9 cellular contexts compared by ENCODE assay signal in genomic region chr18:79791141-79791972, GRCh38. TPM values are rescaled to one million over a fixed set of nuclear protein-coding genes. Genes with fewer than 3 reads are reported as not detected.
DNase-seq lines count a peak whose midpoint lies in the region; ATAC-seq, FAIRE-seq and TF ChIP-seq lines count a peak whose summit lies in the region.
"Had no signal": no experiment of that assay in that cellular context is flagged by ENCODE, and none has a peak within 500 bp of the region (broad histone marks: within the 10 kb centered on the region; RNA-seq: fewer than 3 reads in every experiment).

No MANE protein-coding gene starts in this region.

- no peak overlapping the region for H3K27ac Mint-ChIP-seq in activated CD4-positive, alpha-beta T cell treated with anti-CD3 and anti-CD28 coated beads, Interleukin-2, amount 10 ng/mL, durations not matched to agents 7 days and 5 days

- peak; percentile 66 for ATAC-seq in sciatic nerve
- ATAC-seq in HG03159 (IDR thresholded peaks at IDR 0.05; ENCODE audit: unreplicated experiment), result no peak

- FAIRE-seq in GM12891 (lab: Jason Lieb, UNC) (peak; percentile 68), RCC 7860 (lab: Jason Lieb, UNC) (peak; percentile 63)
- FAIRE-seq: endothelial cell of umbilical vein had no signal

- H3K27me3 ChIP-seq in fibroblast of lung (ENCODE audit: control insufficient read depth, insufficient read depth, low read length), result peaks cover 10% of the 10 kb centered on the region

- peak overlapping the region; percentile 91 for H3K4me2 ChIP-seq in fibroblast of lung (ENCODE audit: extremely low read depth, insufficient read depth, low read length)

- no peaks in the 10 kb centered on the region for H3K9me3 ChIP-seq in fibroblast of lung (ENCODE audit: control insufficient read depth, insufficient read depth, low read depth, low read length)

- H3K4me3 Mint-ChIP-seq in activated CD4-positive, alpha-beta T cell treated with anti-CD3 and anti-CD28 coated beads, Interleukin-2, amount 10 ng/mL, durations not matched to agents 7 days and 5 days, result no peak overlapping the region

- CTCF ChIA-PET in activated CD4-positive, alpha-beta T cell treated with anti-CD3 and anti-CD28 coated beads, Interleukin-2, amount 10 ng/mL, durations not matched to agents 7 days and 5 days (lab: Charles Lee), result interaction anchor here (1.6 kb wide), 1 partner anchor 15 kb away, joined by 3 read pairs; no protein-coding TSS in a partner anchor

- no peak for TF ChIP-seq POLR2A in GM12891 (IDR thresholded peaks at IDR 0.05; ENCODE audit: low read depth, low read length)

- H3K36me3 ChIP-seq in fibroblast of lung (ENCODE audit: control insufficient read depth, insufficient read depth, low read length), result no peaks in the 10 kb centered on the region

- H3K4me1 Mint-ChIP-seq in activated CD4-positive, alpha-beta T cell treated with anti-CD3 and anti-CD28 coated beads, Interleukin-2, amount 10 ng/mL, durations not matched to agents 7 days and 5 days, result peaks cover 6% of the 10 kb centered on the region

- peak overlapping the region; percentile 13 to 39 (median 17) for H3K4me3 ChIP-seq in fibroblast of lung (replicated peaks in 1 of 4; ENCODE audit: control extremely low read depth in 1 of 4, insufficient read depth in 1 of 4, low read depth in 3 of 4, low read length in 4 of 4)

- H3K9ac ChIP-seq in fibroblast of lung (ENCODE audit: insufficient read depth, low read length), result peak overlapping the region; percentile 62

- DNase-seq in GM12891 (ENCODE audit: insufficient read length, low spot score) (no peak), RCC 7860 (ENCODE audit: low spot score) (peak; percentile 86), fibroblast of lung (ENCODE audit: low read depth in 2 of 2) (peak; percentile 97 to 98), sciatic nerve (ENCODE audit: low spot score) (peak; percentile 56), NAMALWA (ENCODE audit: low spot score) (no peak), globus pallidus (ENCODE audit: low spot score) (no peak)
- DNase-seq in activated CD4-positive, alpha-beta T cell treated with anti-CD3 and anti-CD28 coated beads, Interleukin-2, amount 10 ng/mL, durations not matched to agents 7 days and 5 days, result no peak

- no peak overlapping the region for H2AFZ ChIP-seq in fibroblast of lung (ENCODE audit: low read length)

- H3K27ac ChIP-seq in fibroblast of lung (ENCODE audit: insufficient read depth, low read length), result peak overlapping the region; percentile 97

- H3K79me2 ChIP-seq in fibroblast of lung (ENCODE audit: control insufficient read depth, insufficient read depth, low read length), result no peaks in the 10 kb centered on the region

- H4K20me1 ChIP-seq in fibroblast of lung (ENCODE audit: control insufficient read depth, extremely low read depth, insufficient read depth, low read length), result no peaks in the 10 kb centered on the region

- H3K27me3 Mint-ChIP-seq in activated CD4-positive, alpha-beta T cell treated with anti-CD3 and anti-CD28 coated beads, Interleukin-2, amount 10 ng/mL, durations not matched to agents 7 days and 5 days, result peaks cover 51% of the 10 kb centered on the region

- H3K4me1 ChIP-seq in fibroblast of lung (ENCODE audit: control insufficient read depth, extremely low read depth, insufficient read depth, low read length), result peaks cover 13% of the 10 kb centered on the region

- intact Hi-C loops in sciatic nerve (cut with DNase I), result no loop called here

- TF ChIP-seq CTCF in fibroblast of lung (conservative IDR thresholded peaks at IDR 0.05 in 1 of 2, IDR thresholded peaks at IDR 0.05 in 1 of 2; ENCODE audit: low read depth in 1 of 2, low read length in 2 of 2), result no peak

- H3K9me3 Mint-ChIP-seq in activated CD4-positive, alpha-beta T cell treated with anti-CD3 and anti-CD28 coated beads, Interleukin-2, amount 10 ng/mL, durations not matched to agents 7 days and 5 days, result peaks cover 2% of the 10 kb centered on the region

- POLR2A ChIA-PET in activated CD4-positive, alpha-beta T cell treated with anti-CD3 and anti-CD28 coated beads, Interleukin-2, amount 10 ng/mL, durations not matched to agents 7 days and 5 days (lab: Charles Lee), result no interaction called here

- H3K36me3 Mint-ChIP-seq in activated CD4-positive, alpha-beta T cell treated with anti-CD3 and anti-CD28 coated beads, Interleukin-2, amount 10 ng/mL, durations not matched to agents 7 days and 5 days (ENCODE audit: low read depth), result no peaks in the 10 kb centered on the region

TF ChIP-seq in GM12891, 5 proteins besides CTCF, POLR2A, EP300 and RAD21:
- no peak for TF ChIP-seq POU2F2 (IDR thresholded peaks at IDR 0.05; ENCODE audit: low read depth, low read length)
- no peak for TF ChIP-seq PAX5 (IDR thresholded peaks at IDR 0.05; ENCODE audit: insufficient read depth, low read length, severe bottlenecking)
- 0 out of 2 replicates have a peak, but pooled peaks have one; percentile 34 for TF ChIP-seq SPI1 (IDR thresholded peaks at IDR 0.05; ENCODE audit: low read depth, low read length)

RNA-seq across cellular contexts. Expression of gene KCNG2, which starts 6.4 kb away (rescaled TPM):
- 0.17 TPM for polyA plus RNA-seq in GM12891 (2012; ENCODE audit: low read depth, missing spikeins)
- total RNA-seq in fibroblast of lung (6.4 and 10.1 TPM in 2 replicates), sciatic nerve (0.22 TPM)
- 0.42 and 0.53 TPM in 2 replicates for polyA plus RNA-seq in fibroblast of lung
- polyA plus RNA-seq in fibroblast of lung (2012), result 1.1 and 1.8 TPM in 2 replicates
- polyA minus RNA-seq in fibroblast of lung (ENCODE audit: low replicate concordance), result 0.27 and 0.52 TPM in 2 replicates
- not detected for total RNA-seq in activated CD4-positive, alpha-beta T cell treated with anti-CD3 and anti-CD28 coated beads, Interleukin-2, amount 10 ng/mL, durations not matched to agents 7 days and 5 days
- total RNA-seq: endothelial cell of umbilical vein had no signal
- polyA plus RNA-seq: endothelial cell of umbilical vein had no signal

Comparison
In these comparisons a context has a peak if more than half of its experiments do, and no peak if none do; other contexts are left out.
1. DNase-seq: peak in RCC 7860 (single experiment), fibroblast of lung (2 of 2) and sciatic nerve (single experiment); none in GM12891 (single experiment), activated CD4-positive, alpha-beta T cell treated with anti-CD3 and anti-CD28 coated beads, Interleukin-2, amount 10 ng/mL, durations not matched to agents 7 days and 5 days (single experiment), NAMALWA (single experiment) and globus pallidus (single experiment).